30 cellular contexts compared by ENCODE assay signal in genomic region chr2:144587306-144587705, GRCh38.
"Had no signal": no experiment of that assay in that cellular context is flagged by ENCODE, and none has a peak within 500 bp of the region (broad histone marks: within the 10 kb centered on the region; RNA-seq: fewer than 3 reads in every experiment).

No MANE protein-coding gene starts in this region.

- H3K27ac Mint-ChIP-seq: activated B cell treated with CpG ODN at 0.5 μM for 24 hours; activated CD4-positive, alpha-beta memory T cell treated with anti-CD3 and anti-CD28 coated beads, Interleukin-2, amount 10 ng/mL, durations not matched to agents 7 days and 5 days; activated CD4-positive, alpha-beta T cell treated with anti-CD3 and anti-CD28 coated beads, Interleukin-2, amount 10 ng/mL, durations not matched to agents 7 days and 5 days; activated CD8-positive, alpha-beta memory T cell treated with anti-CD3 and anti-CD28 coated beads, Interleukin-2, amount 10 ng/mL, durations not matched to agents 7 days and 5 days; activated CD8-positive, alpha-beta T cell treated with anti-CD3 and anti-CD28 coated beads, Interleukin-2, amount 10 ng/mL, durations not matched to agents 7 days and 5 days; activated naive CD4-positive, alpha-beta T cell treated with anti-CD3 and anti-CD28 coated beads, Interleukin-2, amount 10 ng/mL, durations not matched to agents 7 days and 5 days; activated naive CD8-positive, alpha-beta T cell; activated naive CD8-positive, alpha-beta T cell treated with anti-CD3 and anti-CD28 coated beads, Interleukin-2, amount 10 ng/mL, durations not matched to agents 7 days and 5 days; activated naive CD8-positive, alpha-beta T cell treated with anti-CD3 and anti-CD28 coated beads, Interleukin-2, amount 50 U/mL, for 24 hours; activated T-cell treated with anti-CD3 and anti-CD28 coated beads, Interleukin-2, amount 50 U/mL, for 24 hours; activated T-helper 2 cell treated with anti-CD3 and anti-CD28 coated beads, Interferon-gamma antibody, Interleukin-2, Interleukin-4, amounts not matched to agents 10 μg/mL and 5 μg/mL and 100 μg/mL, durations not matched to agents 14 hours and 24 hours and 36 hours; brain; T-helper 1 cell treated with Interleukin-12 subunit alpha and Interleukin-12 subunit beta and Interleukin-4 antibody, amounts not matched to agents 30 μg/mL and 1 μg/mL, for 36 hours; T-helper 2 cell treated with Interferon-gamma antibody and Interleukin-4, amounts not matched to agents 5 μg/mL and 100 μg/mL, for 36 hours had no signal

- DNase-seq: activated B cell treated with CpG ODN at 0.5 μM for 24 hours; activated CD4-positive, alpha-beta memory T cell treated with anti-CD3 and anti-CD28 coated beads, Interleukin-2, amount 10 ng/mL, durations not matched to agents 7 days and 5 days; activated CD4-positive, alpha-beta T cell treated with anti-CD3 and anti-CD28 coated beads for 4 hours; activated CD4-positive, alpha-beta T cell treated with anti-CD3 and anti-CD28 coated beads, Interleukin-2, amount 10 ng/mL, durations not matched to agents 7 days and 5 days; activated CD4-positive, alpha-beta T cell treated with anti-CD3 and anti-CD28 coated beads, Interleukin-2, amount 50 U/mL, for 48 hours; activated CD4-positive, CD25-positive, alpha-beta regulatory T cell treated with anti-CD3 and anti-CD28 coated beads, Interleukin-2, amount 50 U/mL, for 72 hours; activated CD8-positive, alpha-beta memory T cell treated with anti-CD3 and anti-CD28 coated beads for 24 hours; activated CD8-positive, alpha-beta memory T cell treated with anti-CD3 and anti-CD28 coated beads, Interleukin-2, amount 10 ng/mL, durations not matched to agents 7 days and 5 days; activated CD8-positive, alpha-beta memory T cell treated with anti-CD3 and anti-CD28 coated beads, Interleukin-2, amount 50 U/mL, for 48 hours; activated CD8-positive, alpha-beta T cell treated with anti-CD3 and anti-CD28 coated beads, Interleukin-2, amount 10 ng/mL, durations not matched to agents 7 days and 5 days; activated effector memory CD4-positive, alpha-beta T cell treated with Interleukin-2 at 50 U/mL for 16 hours; activated gamma-delta T cell; activated naive CD4-positive, alpha-beta T cell treated with anti-CD3 and anti-CD28 coated beads, Interleukin-2, amount 10 ng/mL, durations not matched to agents 7 days and 5 days; activated naive CD4-positive, alpha-beta T cell treated with Interleukin-2 at 50 U/mL for 16 hours; activated naive CD8-positive, alpha-beta T cell treated with anti-CD3 and anti-CD28 coated beads, Interleukin-2, amount 10 ng/mL, durations not matched to agents 7 days and 5 days; activated naive CD8-positive, alpha-beta T cell treated with anti-CD3 and anti-CD28 coated beads, Interleukin-2, amount 50 U/mL, for 24 hours; activated T-cell treated with anti-CD3 and anti-CD28 coated beads, Interleukin-2, amount 50 U/mL, for 24 hours; amygdala; anterior cingulate cortex; caudate nucleus; SW 1271; T-helper 1 cell; T-helper 9 cell had no signal

- H3K27me3 Mint-ChIP-seq: activated B cell treated with CpG ODN at 0.5 μM for 24 hours; brain; central memory CD8-positive, alpha-beta T cell had no signal

- H3K4me3 Mint-ChIP-seq: activated B cell treated with CpG ODN at 0.5 μM for 24 hours; activated CD4-positive, alpha-beta memory T cell treated with anti-CD3 and anti-CD28 coated beads, Interleukin-2, amount 10 ng/mL, durations not matched to agents 7 days and 5 days; activated CD4-positive, alpha-beta T cell treated with anti-CD3 and anti-CD28 coated beads, Interleukin-2, amount 10 ng/mL, durations not matched to agents 7 days and 5 days; activated CD8-positive, alpha-beta memory T cell treated with anti-CD3 and anti-CD28 coated beads, Interleukin-2, amount 10 ng/mL, durations not matched to agents 7 days and 5 days; activated CD8-positive, alpha-beta T cell treated with anti-CD3 and anti-CD28 coated beads, Interleukin-2, amount 10 ng/mL, durations not matched to agents 7 days and 5 days; activated naive CD4-positive, alpha-beta T cell treated with anti-CD3 and anti-CD28 coated beads, Interleukin-2, amount 10 ng/mL, durations not matched to agents 7 days and 5 days; activated naive CD4-positive, alpha-beta T cell treated with anti-CD3 and anti-CD28 coated beads, Interleukin-2, amount 50 U/mL, for 24 hours; activated naive CD8-positive, alpha-beta T cell; activated naive CD8-positive, alpha-beta T cell treated with anti-CD3 and anti-CD28 coated beads, Interleukin-2, amount 10 ng/mL, durations not matched to agents 7 days and 5 days; activated naive CD8-positive, alpha-beta T cell treated with anti-CD3 and anti-CD28 coated beads, Interleukin-2, amount 50 U/mL, for 24 hours; activated T-cell treated with anti-CD3 and anti-CD28 coated beads, Interleukin-2, amount 50 U/mL, for 24 hours; brain; central memory CD8-positive, alpha-beta T cell; T-helper 1 cell treated with Interleukin-12 subunit alpha and Interleukin-12 subunit beta and Interleukin-4 antibody, amounts not matched to agents 30 μg/mL and 1 μg/mL, for 36 hours; T-helper 2 cell treated with Interferon-gamma antibody and Interleukin-4, amounts not matched to agents 5 μg/mL and 100 μg/mL, for 36 hours had no signal

- H3K9me3 Mint-ChIP-seq: activated B cell treated with CpG ODN at 0.5 μM for 24 hours; activated CD4-positive, alpha-beta memory T cell treated with anti-CD3 and anti-CD28 coated beads, Interleukin-2, amount 10 ng/mL, durations not matched to agents 7 days and 5 days; activated naive CD4-positive, alpha-beta T cell treated with anti-CD3 and anti-CD28 coated beads, Interleukin-2, amount 10 ng/mL, durations not matched to agents 7 days and 5 days; activated naive CD4-positive, alpha-beta T cell treated with anti-CD3 and anti-CD28 coated beads, Interleukin-2, amount 50 U/mL, for 24 hours; activated T-cell treated with anti-CD3 and anti-CD28 coated beads, Interleukin-2, amount 50 U/mL, for 24 hours; activated T-helper 2 cell treated with anti-CD3 and anti-CD28 coated beads, Interferon-gamma antibody, Interleukin-2, Interleukin-4, amounts not matched to agents 10 μg/mL and 5 μg/mL and 100 μg/mL, durations not matched to agents 14 hours and 24 hours and 36 hours; central memory CD8-positive, alpha-beta T cell; T-helper 1 cell treated with Interleukin-12 subunit alpha and Interleukin-12 subunit beta and Interleukin-4 antibody, amounts not matched to agents 30 μg/mL and 1 μg/mL, for 36 hours; T-helper 2 cell treated with Interferon-gamma antibody and Interleukin-4, amounts not matched to agents 5 μg/mL and 100 μg/mL, for 36 hours had no signal

- H3K36me3 Mint-ChIP-seq: activated naive CD4-positive, alpha-beta T cell treated with anti-CD3 and anti-CD28 coated beads, Interleukin-2, amount 10 ng/mL, durations not matched to agents 7 days and 5 days; activated naive CD4-positive, alpha-beta T cell treated with anti-CD3 and anti-CD28 coated beads, Interleukin-2, amount 50 U/mL, for 24 hours; activated naive CD8-positive, alpha-beta T cell; activated naive CD8-positive, alpha-beta T cell treated with anti-CD3 and anti-CD28 coated beads, Interleukin-2, amount 10 ng/mL, durations not matched to agents 7 days and 5 days; brain had no signal

- ATAC-seq: activated CD8-positive, alpha-beta memory T cell treated with anti-CD3 and anti-CD28 coated beads, Interleukin-2, amount 10 ng/mL, durations not matched to agents 7 days and 5 days; activated CD8-positive, alpha-beta T cell treated with anti-CD3 and anti-CD28 coated beads, Interleukin-2, amount 10 ng/mL, durations not matched to agents 7 days and 5 days; activated naive CD8-positive, alpha-beta T cell treated with anti-CD3 and anti-CD28 coated beads, Interleukin-2, amount 50 U/mL, for 24 hours had no signal
